In the genomic region with DNA sequence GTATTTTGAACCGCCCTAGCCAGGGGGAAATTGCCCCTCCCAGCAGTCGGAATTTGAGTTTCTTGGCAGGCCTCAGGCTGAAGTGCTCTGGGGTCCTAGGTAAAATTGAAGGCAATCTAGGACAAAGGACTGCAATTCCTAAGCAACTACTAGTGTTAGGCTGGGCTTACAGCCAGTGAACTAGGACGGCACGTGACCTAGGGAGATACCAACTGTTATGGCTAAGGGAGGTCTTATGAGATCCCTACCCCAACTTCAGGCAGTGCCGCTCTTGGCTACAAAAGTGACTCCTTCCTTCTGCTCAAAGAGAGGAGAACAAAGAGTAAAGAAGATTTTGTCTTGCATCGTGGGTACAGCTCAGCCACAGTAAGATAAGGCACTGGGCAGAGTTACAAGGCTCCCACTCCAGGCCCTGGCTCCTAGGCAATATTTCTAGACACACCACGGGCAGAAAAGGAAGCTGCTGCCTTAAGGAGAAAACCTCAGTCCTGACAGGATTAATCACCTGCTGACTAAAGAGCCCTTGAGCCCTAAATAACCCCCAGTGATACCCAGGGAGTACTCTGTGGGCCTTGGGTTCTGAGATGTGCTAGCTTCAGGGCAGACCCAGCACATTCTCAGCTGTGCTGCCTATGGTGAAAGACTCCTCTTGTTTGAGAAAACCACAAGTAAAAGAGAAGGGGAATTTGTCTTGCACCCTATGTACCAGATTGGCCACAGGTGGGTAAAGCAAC, we compare ENCODE assay signal across 21 cellular contexts.
"Had no signal": no experiment of that assay in that cellular context is flagged by ENCODE, and none has a peak within 500 bp of the region (broad histone marks: within the 10 kb centered on the region; RNA-seq: fewer than 3 reads in every experiment).

No MANE protein-coding gene starts in this region.

- H3K27ac ChIP-seq: ascending aorta, colonic mucosa, left ventricle myocardium inferior, prostate gland, stomach, thoracic aorta had no signal

- H3K36me3 Mint-ChIP-seq: activated naive CD8-positive, alpha-beta T cell treated with anti-CD3 and anti-CD28 coated beads, Interleukin-2, amount 10 ng/mL, durations not matched to agents 7 days and 5 days had no signal

- H3K27ac Mint-ChIP-seq: activated CD4-positive, alpha-beta T cell treated with anti-CD3 and anti-CD28 coated beads, Interleukin-2, amount 10 ng/mL, durations not matched to agents 7 days and 5 days; activated naive CD8-positive, alpha-beta T cell treated with anti-CD3 and anti-CD28 coated beads, Interleukin-2, amount 10 ng/mL, durations not matched to agents 7 days and 5 days; activated T-helper 1 cell treated with anti-CD3 and anti-CD28 coated beads, Interleukin-12 subunit alpha, Interleukin-12 subunit beta, Interleukin-2, Interleukin-4 antibody, amounts not matched to agents 30 ng/mL and 10 ng/mL and 1 ng/mL, durations not matched to agents 14 hours and 24 hours and 36 hours; natural killer cell treated with Interleukin-12 subunit alpha and Interleukin-12 subunit beta and Interleukin-15 and Interleukin-18, amount 100 ng/mL, for 72 hours; T-helper 2 cell treated with Interferon-gamma antibody and Interleukin-4, amounts not matched to agents 5 μg/mL and 100 μg/mL, for 36 hours had no signal

- H3K4me1 Mint-ChIP-seq: activated CD4-positive, alpha-beta T cell treated with anti-CD3 and anti-CD28 coated beads, Interleukin-2, amount 10 ng/mL, durations not matched to agents 7 days and 5 days; activated naive CD8-positive, alpha-beta T cell treated with anti-CD3 and anti-CD28 coated beads, Interleukin-2, amount 10 ng/mL, durations not matched to agents 7 days and 5 days had no signal

- H3K4me1 ChIP-seq: ascending aorta, colonic mucosa, left ventricle myocardium inferior, prostate gland had no signal

- H3K4me3 Mint-ChIP-seq: activated CD4-positive, alpha-beta T cell treated with anti-CD3 and anti-CD28 coated beads, Interleukin-2, amount 10 ng/mL, durations not matched to agents 7 days and 5 days; activated naive CD8-positive, alpha-beta T cell treated with anti-CD3 and anti-CD28 coated beads, Interleukin-2, amount 10 ng/mL, durations not matched to agents 7 days and 5 days; activated T-helper 1 cell treated with anti-CD3 and anti-CD28 coated beads, Interleukin-12 subunit alpha, Interleukin-12 subunit beta, Interleukin-2, Interleukin-4 antibody, amounts not matched to agents 30 ng/mL and 10 ng/mL and 1 ng/mL, durations not matched to agents 14 hours and 24 hours and 36 hours; natural killer cell treated with Interleukin-12 subunit alpha and Interleukin-12 subunit beta and Interleukin-15 and Interleukin-18, amount 100 ng/mL, for 72 hours; T-helper 2 cell treated with Interferon-gamma antibody and Interleukin-4, amounts not matched to agents 5 μg/mL and 100 μg/mL, for 36 hours had no signal

- ATAC-seq: esophagus mucosa; natural killer cell treated with Interleukin-12 subunit alpha and Interleukin-12 subunit beta and Interleukin-15 and Interleukin-18, amount 100 ng/mL, for 72 hours; right cardiac atrium had no signal

- H3K9me3 ChIP-seq: ascending aorta, colonic mucosa, prostate gland, stomach, thoracic aorta had no signal

- H3K4me3 ChIP-seq: ascending aorta, colonic mucosa, left ventricle myocardium inferior, prostate gland, smooth muscle cell, stomach, thoracic aorta had no signal

- DNase-seq: activated CD4-positive, alpha-beta T cell treated with anti-CD3 and anti-CD28 coated beads, Interleukin-2, amount 10 ng/mL, durations not matched to agents 7 days and 5 days; activated CD8-positive, alpha-beta memory T cell treated with anti-CD3 and anti-CD28 coated beads for 24 hours; activated naive CD8-positive, alpha-beta T cell treated with anti-CD3 and anti-CD28 coated beads, Interleukin-2, amount 10 ng/mL, durations not matched to agents 7 days and 5 days; caudate nucleus; colonic mucosa; hypothalamus; kidney; left ventricle myocardium inferior; mesendoderm; nucleus accumbens; right cardiac atrium; stomach; SW 1271 had no signal

- H3K27me3 Mint-ChIP-seq: activated CD4-positive, alpha-beta T cell treated with anti-CD3 and anti-CD28 coated beads, Interleukin-2, amount 10 ng/mL, durations not matched to agents 7 days and 5 days; natural killer cell treated with Interleukin-12 subunit alpha and Interleukin-12 subunit beta and Interleukin-15 and Interleukin-18, amount 100 ng/mL, for 72 hours had no signal

- H3K27me3 ChIP-seq: ascending aorta, colonic mucosa, stomach had no signal

- H3K4me2 ChIP-seq: smooth muscle cell had no signal

- H3K36me3 ChIP-seq: ascending aorta, colonic mucosa, left ventricle myocardium inferior, prostate gland, stomach, thoracic aorta had no signal

- H3K9me3 Mint-ChIP-seq: activated CD4-positive, alpha-beta T cell treated with anti-CD3 and anti-CD28 coated beads, Interleukin-2, amount 10 ng/mL, durations not matched to agents 7 days and 5 days; activated naive CD8-positive, alpha-beta T cell treated with anti-CD3 and anti-CD28 coated beads, Interleukin-2, amount 10 ng/mL, durations not matched to agents 7 days and 5 days; activated T-helper 1 cell treated with anti-CD3 and anti-CD28 coated beads, Interleukin-12 subunit alpha, Interleukin-12 subunit beta, Interleukin-2, Interleukin-4 antibody, amounts not matched to agents 30 ng/mL and 10 ng/mL and 1 ng/mL, durations not matched to agents 14 hours and 24 hours and 36 hours; T-helper 2 cell treated with Interferon-gamma antibody and Interleukin-4, amounts not matched to agents 5 μg/mL and 100 μg/mL, for 36 hours had no signal
